In the genomic region with DNA sequence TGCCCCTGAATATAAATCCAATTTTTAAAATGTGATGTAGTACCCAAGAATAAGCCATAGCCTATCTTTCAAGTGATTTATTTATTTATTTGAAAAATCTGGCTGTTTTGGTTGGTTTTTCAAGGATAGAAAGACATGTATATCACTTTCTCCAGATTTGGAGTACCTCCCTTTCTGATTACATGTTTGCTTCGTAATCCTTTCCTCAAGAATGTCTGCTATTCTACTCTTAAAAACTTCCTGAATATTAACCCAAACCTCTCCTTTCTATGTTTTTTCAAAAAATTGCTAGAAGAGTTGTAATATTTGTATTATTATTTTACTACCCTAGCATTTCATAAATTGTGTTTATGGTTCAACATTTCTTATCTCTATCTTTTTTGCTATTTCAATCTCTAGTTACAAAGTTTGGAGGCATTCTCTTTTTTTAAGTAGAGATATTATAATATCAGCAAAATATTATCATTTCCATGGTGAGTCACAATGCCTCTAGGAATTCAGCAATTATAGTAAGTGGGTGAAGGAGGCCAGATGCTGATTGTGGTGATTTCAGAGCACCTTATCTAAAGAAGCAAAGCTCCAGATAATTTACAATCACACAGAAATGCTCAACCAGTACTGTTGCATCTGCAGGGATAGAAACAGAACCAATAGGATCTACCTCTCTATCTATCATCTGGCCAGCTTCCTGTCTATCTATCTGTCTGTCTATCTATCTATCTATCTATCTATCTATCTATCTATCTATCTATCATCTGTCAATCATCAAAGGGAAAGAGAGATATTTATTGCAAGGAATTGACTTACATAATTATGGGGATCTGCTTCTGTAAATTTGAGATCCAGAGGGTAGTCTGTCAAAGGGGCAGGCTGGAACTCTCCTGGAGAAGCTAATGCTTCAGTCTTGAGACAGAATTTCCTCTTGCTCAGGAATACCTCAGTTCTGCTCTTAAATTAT, we compare ENCODE assay signal across 1 cellular context.
TF ChIP-seq lines count a peak whose summit lies in the region.

No MANE protein-coding gene starts in this region.

TF ChIP-seq in K562, 482 proteins besides CTCF, POLR2A, EP300 and RAD21 (continued from another document):
- TF ChIP-seq ARID4B (CRISPR knock-in tag; IDR thresholded peaks at IDR 0.05) = no peak
- TF ChIP-seq DACH1 (IDR thresholded peaks at IDR 0.05; ENCODE audit: partially characterized antibody) = peak; percentile 50
- no peak for TF ChIP-seq CUX1 (CRISPR knock-in tag; IDR thresholded peaks at IDR 0.05)
- TF ChIP-seq ZNF280A (IDR thresholded peaks at IDR 0.05; ENCODE audit: low read depth, partially characterized antibody) = no peak
TF ChIP-seq in K562: peak in this region for 2.
